1 cellular context compared by ENCODE assay signal in genomic region chr19:38315657-38316476, GRCh38.
TF ChIP-seq lines count a peak whose summit lies in the region.

A gene with protein sequence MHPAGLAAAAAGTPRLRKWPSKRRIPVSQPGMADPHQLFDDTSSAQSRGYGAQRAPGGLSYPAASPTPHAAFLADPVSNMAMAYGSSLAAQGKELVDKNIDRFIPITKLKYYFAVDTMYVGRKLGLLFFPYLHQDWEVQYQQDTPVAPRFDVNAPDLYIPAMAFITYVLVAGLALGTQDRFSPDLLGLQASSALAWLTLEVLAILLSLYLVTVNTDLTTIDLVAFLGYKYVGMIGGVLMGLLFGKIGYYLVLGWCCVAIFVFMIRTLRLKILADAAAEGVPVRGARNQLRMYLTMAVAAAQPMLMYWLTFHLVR (minus strand): TSS chr19:38315947. CDS start chr19:38315917, 30 bp downstream.

TF ChIP-seq in K562, 482 proteins besides CTCF, POLR2A, EP300 and RAD21 (continued from another document):
- TF ChIP-seq, protein P1, sequence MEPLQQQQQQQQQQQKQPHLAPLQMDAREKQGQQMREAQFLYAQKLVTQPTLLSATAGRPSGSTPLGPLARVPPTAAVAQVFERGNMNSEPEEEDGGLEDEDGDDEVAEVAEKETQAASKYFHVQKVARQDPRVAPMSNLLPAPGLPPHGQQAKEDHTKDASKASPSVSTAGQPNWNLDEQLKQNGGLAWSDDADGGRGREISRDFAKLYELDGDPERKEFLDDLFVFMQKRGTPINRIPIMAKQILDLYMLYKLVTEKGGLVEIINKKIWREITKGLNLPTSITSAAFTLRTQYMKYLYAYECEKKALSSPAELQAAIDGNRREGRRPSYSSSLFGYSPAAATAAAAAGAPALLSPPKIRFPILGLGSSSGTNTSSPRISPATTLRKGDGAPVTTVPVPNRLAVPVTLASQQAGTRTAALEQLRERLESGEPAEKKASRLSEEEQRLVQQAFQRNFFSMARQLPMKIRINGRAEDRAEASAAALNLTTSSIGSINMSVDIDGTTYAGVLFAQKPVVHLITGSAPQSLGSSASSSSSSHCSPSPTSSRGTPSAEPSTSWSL (CRISPR knock-in tag; IDR thresholded peaks at IDR 0.05; ENCODE audit: borderline replicate concordance): no peak
- no peak for TF ChIP-seq ZNF77 (CRISPR knock-in tag; IDR thresholded peaks at IDR 0.05)
- TF ChIP-seq, protein P2, sequence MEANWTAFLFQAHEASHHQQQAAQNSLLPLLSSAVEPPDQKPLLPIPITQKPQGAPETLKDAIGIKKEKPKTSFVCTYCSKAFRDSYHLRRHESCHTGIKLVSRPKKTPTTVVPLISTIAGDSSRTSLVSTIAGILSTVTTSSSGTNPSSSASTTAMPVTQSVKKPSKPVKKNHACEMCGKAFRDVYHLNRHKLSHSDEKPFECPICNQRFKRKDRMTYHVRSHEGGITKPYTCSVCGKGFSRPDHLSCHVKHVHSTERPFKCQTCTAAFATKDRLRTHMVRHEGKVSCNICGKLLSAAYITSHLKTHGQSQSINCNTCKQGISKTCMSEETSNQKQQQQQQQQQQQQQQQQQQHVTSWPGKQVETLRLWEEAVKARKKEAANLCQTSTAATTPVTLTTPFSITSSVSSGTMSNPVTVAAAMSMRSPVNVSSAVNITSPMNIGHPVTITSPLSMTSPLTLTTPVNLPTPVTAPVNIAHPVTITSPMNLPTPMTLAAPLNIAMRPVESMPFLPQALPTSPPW (CRISPR knock-in tag; IDR thresholded peaks at IDR 0.05): peak; percentile 100
